Comparison of ENCODE assay signal across 8 cellular contexts in the genomic region with DNA sequence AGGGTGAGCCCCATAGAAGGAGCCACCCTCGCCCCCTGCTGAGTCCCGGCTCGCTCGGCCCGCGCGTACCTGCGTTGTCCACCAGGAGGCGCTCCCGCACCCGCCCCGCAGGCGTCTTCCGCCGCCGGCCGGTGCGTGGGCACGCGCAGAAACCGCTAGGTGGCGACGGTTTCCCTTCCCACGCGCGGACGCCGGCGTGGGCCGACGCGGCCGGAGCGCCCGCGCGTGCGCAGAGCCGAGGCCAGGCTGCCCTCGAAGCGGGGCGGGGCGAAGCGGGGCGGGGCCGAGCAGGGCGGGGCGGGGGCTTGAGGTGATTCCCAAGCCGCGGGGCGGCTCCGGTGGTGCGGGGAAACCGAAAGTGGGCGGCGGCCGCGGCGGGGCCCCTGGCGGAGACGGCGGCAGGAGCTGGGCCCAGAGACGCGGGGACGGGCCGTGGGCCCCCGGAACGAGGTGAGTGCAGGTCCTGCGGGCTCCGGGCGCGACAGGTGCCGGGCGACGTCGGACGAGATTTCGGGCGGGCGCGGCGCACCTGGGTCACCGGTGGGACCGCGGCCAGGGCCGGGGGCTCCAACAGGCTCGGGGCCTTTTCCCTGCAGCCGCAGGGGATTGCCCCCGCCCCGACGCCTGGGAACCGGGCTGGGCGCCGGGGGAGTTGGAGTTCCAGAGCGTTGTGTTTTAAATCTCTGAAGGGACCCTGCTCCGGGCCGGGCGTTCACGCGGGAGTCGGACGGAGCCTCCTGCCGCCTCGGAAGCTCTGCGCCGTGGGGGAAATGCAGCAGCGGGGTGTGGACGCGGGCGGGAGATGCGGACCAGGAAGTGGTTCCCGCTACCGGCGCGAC. TPM values are rescaled to one million over a fixed set of nuclear protein-coding genes. Genes with fewer than 3 reads are reported as not detected.
DNase-seq lines count a peak whose midpoint lies in the region; ATAC-seq, FAIRE-seq and TF ChIP-seq lines count a peak whose summit lies in the region.

A gene with protein sequence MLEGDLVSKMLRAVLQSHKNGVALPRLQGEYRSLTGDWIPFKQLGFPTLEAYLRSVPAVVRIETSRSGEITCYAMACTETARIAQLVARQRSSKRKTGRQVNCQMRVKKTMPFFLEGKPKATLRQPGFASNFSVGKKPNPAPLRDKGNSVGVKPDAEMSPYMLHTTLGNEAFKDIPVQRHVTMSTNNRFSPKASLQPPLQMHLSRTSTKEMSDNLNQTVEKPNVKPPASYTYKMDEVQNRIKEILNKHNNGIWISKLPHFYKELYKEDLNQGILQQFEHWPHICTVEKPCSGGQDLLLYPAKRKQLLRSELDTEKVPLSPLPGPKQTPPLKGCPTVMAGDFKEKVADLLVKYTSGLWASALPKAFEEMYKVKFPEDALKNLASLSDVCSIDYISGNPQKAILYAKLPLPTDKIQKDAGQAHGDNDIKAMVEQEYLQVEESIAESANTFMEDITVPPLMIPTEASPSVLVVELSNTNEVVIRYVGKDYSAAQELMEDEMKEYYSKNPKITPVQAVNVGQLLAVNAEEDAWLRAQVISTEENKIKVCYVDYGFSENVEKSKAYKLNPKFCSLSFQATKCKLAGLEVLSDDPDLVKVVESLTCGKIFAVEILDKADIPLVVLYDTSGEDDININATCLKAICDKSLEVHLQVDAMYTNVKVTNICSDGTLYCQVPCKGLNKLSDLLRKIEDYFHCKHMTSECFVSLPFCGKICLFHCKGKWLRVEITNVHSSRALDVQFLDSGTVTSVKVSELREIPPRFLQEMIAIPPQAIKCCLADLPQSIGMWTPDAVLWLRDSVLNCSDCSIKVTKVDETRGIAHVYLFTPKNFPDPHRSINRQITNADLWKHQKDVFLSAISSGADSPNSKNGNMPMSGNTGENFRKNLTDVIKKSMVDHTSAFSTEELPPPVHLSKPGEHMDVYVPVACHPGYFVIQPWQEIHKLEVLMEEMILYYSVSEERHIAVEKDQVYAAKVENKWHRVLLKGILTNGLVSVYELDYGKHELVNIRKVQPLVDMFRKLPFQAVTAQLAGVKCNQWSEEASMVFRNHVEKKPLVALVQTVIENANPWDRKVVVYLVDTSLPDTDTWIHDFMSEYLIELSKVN (plus strand): TSS at position 308 of the 839 bp plus-strand sequence. CDS start 16,370 bp downstream, outside the sequence.

- no peak for FAIRE-seq in RCC 7860 (lab: Jason Lieb, UNC)

- peak within 1 kb of the TSS; percentile 85 for H3K4me3 Mint-ChIP-seq in activated T-helper 17 cell treated with anti-CD3 and anti-CD28 coated beads, Interleukin-2, amount 50 U/mL, for 72 hours
- peak within 1 kb of the TSS; percentile 87 to 94 (median 94) for H3K4me3 Mint-ChIP-seq in nephron

- H3K36me3 Mint-ChIP-seq in activated T-helper 17 cell treated with anti-CD3 and anti-CD28 coated beads, Interleukin-2, amount 50 U/mL, for 72 hours (ENCODE audit: low read depth), result peaks cover 4% of the 10 kb centered on the region
- no peaks in the 10 kb centered on the region for H3K36me3 Mint-ChIP-seq in nephron (ENCODE audit: low read depth)

- peaks cover 16% of the 10 kb centered on the region for H3K4me1 Mint-ChIP-seq in activated T-helper 17 cell treated with anti-CD3 and anti-CD28 coated beads, Interleukin-2, amount 50 U/mL, for 72 hours
- peaks cover 18% of the 10 kb centered on the region for H3K4me1 Mint-ChIP-seq in nephron

- H3K27me3 Mint-ChIP-seq in activated T-helper 17 cell treated with anti-CD3 and anti-CD28 coated beads, Interleukin-2, amount 50 U/mL, for 72 hours, result peaks cover 23% of the 10 kb centered on the region
- peaks cover 41% of the 10 kb centered on the region for H3K27me3 Mint-ChIP-seq in nephron (ENCODE audit: low read depth)

- DNase-seq in DMS153 treated with DMSO at 0.1 percent for 48 hours (lab: John Stamatoyannopoulos, UW; ENCODE audit: unreplicated experiment) (peak; percentile 60), RCC 7860 (ENCODE audit: low spot score) (peak; percentile 71), fibroblast of pulmonary artery (ENCODE audit: low read depth) (peak; percentile 81)
- DNase-seq in stimulated activated naive CD8-positive, alpha-beta T cell treated with anti-CD3 and anti-CD28 coated beads, Interleukin-15, Interleukin-2, amounts not matched to agents 100 U/mL and 50 U/mL, for 24 hours, result peak; percentile 92

- H3K4me3 ChIP-seq in HUES64 (ENCODE audit: low read length) (peak within 1 kb of the TSS; percentile 59), fibroblast of pulmonary artery (replicated peaks; ENCODE audit: low read depth, low read length) (peak within 1 kb of the TSS; percentile 69)

- H3K27me3 ChIP-seq in HUES64 (ENCODE audit: insufficient read depth, low read length), result peaks cover 47% of the 10 kb centered on the region

- H3K9me3 Mint-ChIP-seq in activated T-helper 17 cell treated with anti-CD3 and anti-CD28 coated beads, Interleukin-2, amount 50 U/mL, for 72 hours, result no peaks in the 10 kb centered on the region
- peaks cover 2% of the 10 kb centered on the region for H3K9me3 Mint-ChIP-seq in nephron

- under 1% methylated on average over 115 of the region's 115 CpGs for WGBS in HUES64

- H3K9ac ChIP-seq in HUES64 (ENCODE audit: low read depth, low read length), result peak within 1 kb of the TSS; percentile 47; the same call in 1 of the 2 replicates

- H3K9me3 ChIP-seq in HUES64 (ENCODE audit: insufficient read depth, low read depth, low read length), result no peaks in the 10 kb centered on the region

- peak; percentile 72 for ATAC-seq in GM21390 (IDR thresholded peaks at IDR 0.05; ENCODE audit: unreplicated experiment)
- ATAC-seq in activated T-helper 17 cell treated with anti-CD3 and anti-CD28 coated beads, Interleukin-2, amount 50 U/mL, for 72 hours (replicated peaks), result peak; percentile 89
- ATAC-seq in stimulated activated naive CD8-positive, alpha-beta T cell treated with anti-CD3 and anti-CD28 coated beads, Interleukin-15, Interleukin-2, amounts not matched to agents 100 U/mL and 50 U/mL, for 24 hours, result peak; percentile 91

- peaks cover 2% of the 10 kb centered on the region; the same call in 1 of the 2 replicates for H3K4me1 ChIP-seq in HUES64 (ENCODE audit: insufficient read depth, low read length)

- H3K36me3 ChIP-seq in HUES64 (ENCODE audit: insufficient read depth, low read length), result no peaks in the 10 kb centered on the region

- H3K27ac Mint-ChIP-seq in activated T-helper 17 cell treated with anti-CD3 and anti-CD28 coated beads, Interleukin-2, amount 50 U/mL, for 72 hours, result peak within 1 kb of the TSS; percentile 85
- H3K27ac Mint-ChIP-seq in nephron, result peak within 1 kb of the TSS in 2 of 3 experiments; percentile 24 to 69

- peak; percentile 69 for TF ChIP-seq CTCF in fibroblast of pulmonary artery (IDR thresholded peaks at IDR 0.05; ENCODE audit: low read length, missing control alignments)
- TF ChIP-seq CTCF in nephron (IDR thresholded peaks at IDR 0.05; ENCODE audit: unreplicated experiment in 3 of 3), result peak; percentile 99 to 100 (median 100)

- H3K27ac ChIP-seq in HUES64 (ENCODE audit: low read depth, low read length), result no peak within 1 kb of the TSS

RNA-seq across cellular contexts. Expression of the gene that starts here (rescaled TPM):
- polyA plus RNA-seq in HUES64 (2013, experiment 1 of 2), result 1.2 TPM
- polyA plus RNA-seq in HUES64 (2013, experiment 2 of 2), result 1.6 TPM
- total RNA-seq in activated T-helper 17 cell treated with anti-CD3 and anti-CD28 coated beads, Interleukin-2, amount 50 U/mL, for 72 hours, result 1 to 10 TPM; 6.3 to 7.5 TPM
